Comparison of ENCODE assay signal across 25 cellular contexts in the genomic region with DNA sequence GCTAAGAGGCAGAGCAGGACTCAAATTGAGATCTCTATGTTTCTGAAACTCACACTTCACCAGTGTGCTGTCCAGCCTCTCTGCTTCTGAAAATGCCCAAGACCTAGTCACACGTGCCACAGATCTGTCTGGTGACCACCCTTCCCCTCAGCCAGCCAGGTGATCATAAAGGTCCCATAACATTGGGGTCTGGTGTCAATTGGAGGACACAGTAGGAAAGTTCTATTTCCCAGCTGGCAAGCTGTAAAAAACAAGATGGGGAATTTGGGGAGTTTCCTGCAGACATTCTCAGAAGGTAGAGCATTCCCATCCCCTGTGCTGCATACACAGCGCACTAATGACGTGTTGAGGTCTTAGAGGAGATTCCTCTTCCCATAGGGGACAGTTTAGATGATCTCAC. TPM values are rescaled to one million over a fixed set of nuclear protein-coding genes. Genes with fewer than 3 reads are reported as not detected.
A peak's percentile ranks its signal among the peaks of the same experiment; 100 is the strongest.
DNase-seq lines count a peak whose midpoint lies in the region; ATAC-seq, FAIRE-seq and TF ChIP-seq lines count a peak whose summit lies in the region.
"Had no signal": no experiment of that assay in that cellular context is flagged by ENCODE, and none has a peak within 500 bp of the region (broad histone marks: within the 10 kb centered on the region; RNA-seq: fewer than 3 reads in every experiment).

No MANE protein-coding gene starts in this region.

- WGBS in A549 (ENCODE audit: missing lambda C conversion rate): 58% methylated on average over 3 of the region's 3 CpGs
- whole genome bisulfite sequencing in pancreas, 2 donors: 60 to 66% methylated on average over 3 of the region's 3 CpGs

- H3K27me3 Mint-ChIP-seq in activated CD4-positive, alpha-beta T cell treated with anti-CD3 and anti-CD28 coated beads for 36 hours: no peaks in the 10 kb centered on the region
- H3K27me3 Mint-ChIP-seq in memory B cell: no peaks in the 10 kb centered on the region
- H3K27me3 Mint-ChIP-seq: activated B cell treated with CpG ODN at 0.5 μM for 24 hours; CD4-positive, alpha-beta memory T cell had no signal

- DNase-seq in activated CD4-positive, alpha-beta T cell treated with anti-CD3 and anti-CD28 coated beads for 36 hours: peak; percentile 29
- DNase-seq in activated CD4-positive, alpha-beta T cell treated with anti-CD3 and anti-CD28 coated beads for 1 hour: no peak
- DNase-seq in A549 (ENCODE audit: low read depth in 1 of 2, low spot score in 1 of 2) (no peak), memory B cell (ENCODE audit: low spot score in 2 of 2) (no peak), pancreas (no peak), left lung (no peak)
- DNase-seq: activated B cell treated with CpG ODN at 0.5 μM for 24 hours; CD4-positive, alpha-beta memory T cell; cerebellar nuclear complex; dorsolateral prefrontal cortex; H9; left colon; mesendoderm; NCI-H2029 treated with DMSO at 0.1 percent for 48 hours; NCI-H69; SHP77; SW 1271; tibial artery had no signal

- no peak overlapping the region for H3K4me3 Mint-ChIP-seq in activated CD4-positive, alpha-beta T cell treated with anti-CD3 and anti-CD28 coated beads for 36 hours
- H3K4me3 Mint-ChIP-seq in memory B cell: no peak overlapping the region
- H3K4me3 Mint-ChIP-seq: activated B cell treated with CpG ODN at 0.5 μM for 24 hours; CD4-positive, alpha-beta memory T cell; H9 had no signal

- POLR2A ChIA-PET in activated CD4-positive, alpha-beta T cell treated with anti-CD3 and anti-CD28 coated beads for 36 hours (lab: Charles Lee): interaction anchor here (1.7 kb wide), 1 partner anchor 211 kb away, joined by 3 read pairs; no protein-coding TSS in a partner anchor
- POLR2A ChIA-PET in A549 (lab: Yijun Ruan, JAX): no interaction called here

- H3K9me3 ChIP-seq in A549 (no peaks in the 10 kb centered on the region), pancreas (no peaks in the 10 kb centered on the region), left lung (no peaks in the 10 kb centered on the region)
- H3K9me3 ChIP-seq: neutrophil, tibial artery had no signal

- TF ChIP-seq CTCF in A549 (IDR thresholded peaks at IDR 0.05) (no peak), pancreas (IDR thresholded peaks at IDR 0.05) (no peak), left lung (IDR thresholded peaks at IDR 0.05) (no peak)

- peaks cover 69% of the 10 kb centered on the region for H3K4me1 Mint-ChIP-seq in activated CD4-positive, alpha-beta T cell treated with anti-CD3 and anti-CD28 coated beads for 36 hours
- peaks cover 7% of the 10 kb centered on the region for H3K4me1 Mint-ChIP-seq in memory B cell
- H3K4me1 Mint-ChIP-seq: H9 had no signal

- peak overlapping the region; percentile 60 for H3K27ac Mint-ChIP-seq in activated CD4-positive, alpha-beta T cell treated with anti-CD3 and anti-CD28 coated beads for 36 hours
- peak overlapping the region; percentile 38 for H3K27ac Mint-ChIP-seq in memory B cell
- H3K27ac Mint-ChIP-seq: activated B cell treated with CpG ODN at 0.5 μM for 24 hours, H9, progenitor cell of endocrine pancreas had no signal

- no peak overlapping the region for H3K27ac ChIP-seq in A549
- no peak overlapping the region for H3K27ac ChIP-seq in pancreas
- H3K27ac ChIP-seq in left lung: no peak overlapping the region
- H3K27ac ChIP-seq: dorsolateral prefrontal cortex, neutrophil, tibial artery had no signal

- peaks cover 10% of the 10 kb centered on the region for H3K36me3 Mint-ChIP-seq in activated CD4-positive, alpha-beta T cell treated with anti-CD3 and anti-CD28 coated beads for 36 hours (ENCODE audit: low read depth)
- peaks cover 8% of the 10 kb centered on the region for H3K36me3 Mint-ChIP-seq in memory B cell

- CTCF ChIA-PET in activated CD4-positive, alpha-beta T cell treated with anti-CD3 and anti-CD28 coated beads for 36 hours (lab: Charles Lee): interaction anchor here (0.6 to 4.2 kb wide), 3 partner anchors 134 to 270 kb away, joined by 3 to 29 read pairs (median 4); partner anchors contain the start of gene PIGV
- CTCF ChIA-PET in A549 (lab: Yijun Ruan, JAX): interaction anchor here (1.2 to 1.7 kb wide), 2 partner anchors 22 to 209 kb away, joined by 3 to 4 read pairs; no protein-coding TSS in a partner anchor

- no peaks in the 10 kb centered on the region for H3K9me3 Mint-ChIP-seq in activated CD4-positive, alpha-beta T cell treated with anti-CD3 and anti-CD28 coated beads for 36 hours (ENCODE audit: low read depth)
- H3K9me3 Mint-ChIP-seq in memory B cell: no peaks in the 10 kb centered on the region
- H3K9me3 Mint-ChIP-seq: activated B cell treated with CpG ODN at 0.5 μM for 24 hours; CD4-positive, alpha-beta memory T cell; H9 had no signal

- no peak overlapping the region for H3K4me3 ChIP-seq in A549
- H3K4me3 ChIP-seq in pancreas: no peak overlapping the region
- no peak overlapping the region for H3K4me3 ChIP-seq in left lung
- H3K4me3 ChIP-seq: dorsolateral prefrontal cortex, K562, tibial artery had no signal

- TF ChIP-seq POLR2A in A549 (IDR thresholded peaks at IDR 0.05; ENCODE audit: low read length): no peak

- TF ChIP-seq EP300 in A549 (IDR thresholded peaks at IDR 0.05) (no peak), Ishikawa (IDR thresholded peaks at IDR 0.05; ENCODE audit: borderline replicate concordance) (no peak)

- intact Hi-C loops in activated CD4-positive, alpha-beta T cell treated with anti-CD3 and anti-CD28 coated beads for 36 hours (cut with DNase I, micrococcal nuclease): loop anchor here (1.0 to 5.0 kb wide), 5 partner anchors 19 to 302 kb away; no protein-coding TSS in a partner anchor
- intact Hi-C loops in pancreas (cut with DNase I): no loop called here
- intact Hi-C loops in left lung (cut with DNase I): no loop called here

- H3K27me3 ChIP-seq in pancreas (no peaks in the 10 kb centered on the region), left lung (no peaks in the 10 kb centered on the region)
- H3K27me3 ChIP-seq: dorsolateral prefrontal cortex, neutrophil had no signal

- no peak for TF ChIP-seq RAD21 in A549 (conservative IDR thresholded peaks at IDR 0.05 in 1 of 2, IDR thresholded peaks at IDR 0.05 in 1 of 2)
- no peak for TF ChIP-seq RAD21 in Ishikawa (IDR thresholded peaks at IDR 0.05; ENCODE audit: low read depth)

- no peak overlapping the region for H3K4me2 ChIP-seq in A549

- no peaks in the 10 kb centered on the region for H3K4me1 ChIP-seq in A549
- H3K4me1 ChIP-seq in pancreas: no peaks in the 10 kb centered on the region
- H3K4me1 ChIP-seq in left lung: peaks cover 0 to 39% of the 10 kb centered on the region in 2 donors
- H3K4me1 ChIP-seq: tibial artery had no signal

- H3K36me3 ChIP-seq in pancreas: peaks cover 0 to 1% (median 0%) of the 10 kb centered on the region in 3 donors
- peaks cover 0 to 17% of the 10 kb centered on the region in 2 donors for H3K36me3 ChIP-seq in left lung

- FAIRE-seq in A549 (lab: Jason Lieb, UNC) (no peak), pancreas (lab: Jason Lieb, UNC) (no peak)
- FAIRE-seq: frontal cortex, K562 had no signal

- ATAC-seq in activated CD4-positive, alpha-beta T cell treated with anti-CD3 and anti-CD28 coated beads for 36 hours: no peak
- ATAC-seq in A549 (no peak), memory B cell (ENCODE audit: low read depth) (no peak), pancreas (no peak), left lung (no peak), GM19351 (IDR thresholded peaks at IDR 0.05; ENCODE audit: unreplicated experiment) (no peak)
- ATAC-seq: K562, left colon, Panc1 had no signal

TF ChIP-seq in Ishikawa, 13 proteins besides CTCF, POLR2A, EP300 and RAD21:
- TF ChIP-seq REST (IDR thresholded peaks at IDR 0.05; ENCODE audit: low read depth) (peak; percentile 51; the same call in 1 of the 2 replicates), TAF1 (IDR thresholded peaks at IDR 0.05; ENCODE audit: low read depth) (no peak)
TF ChIP-seq in Ishikawa: peak in this region for 1.

RNA-seq across cellular contexts. Expression of gene RPS6KA1, which starts 50.1 kb away (rescaled TPM):
- total RNA-seq in activated CD4-positive, alpha-beta T cell treated with anti-CD3 and anti-CD28 coated beads for 36 hours: 100 to 1,000 TPM; 116 to 160 TPM
- 9.8 and 11.8 TPM in 2 replicates for polyA plus RNA-seq in A549 (2011; rRNA removed)
- 13.7 and 16.5 TPM in 2 replicates for polyA plus RNA-seq in A549 (2012; cell fraction: cytosol; rRNA removed)
- 17.6 and 18.5 TPM in 2 replicates for polyA plus RNA-seq in A549 (2012; cell fraction: nucleus; rRNA removed)
- polyA plus RNA-seq in A549 (2017; fragmentation: RNase III; extraction: RNeasy Plus Mini Kit Qiagen cat#74134 plus additional on column Dnase treatment): 12.4 to 14.1 TPM (median 12.7 TPM) in 3 replicates
- polyA minus RNA-seq in A549 (2011; rRNA and poly(A)+ RNA removed): 24.0 and 26.2 TPM in 2 replicates
- 10 to 100 TPM; 16.9 to 32.2 (median 20.0) TPM for total RNA-seq in pancreas
- polyA plus RNA-seq in pancreas: 10 to 100 TPM; 13.6 to 13.7 TPM
- 100 to 1,000 TPM in 1 of 2 donors, 10 to 100 TPM in 1; 85.6 to 104 TPM for total RNA-seq in left lung

Comparison
In these comparisons a context has a peak if more than half of its experiments do, and no peak if none do; other contexts are left out.
1. intact Hi-C loops: an anchor here in activated CD4-positive, alpha-beta T cell treated with anti-CD3 and anti-CD28 coated beads for 36 hours (1.0 to 5.0 kb wide); none called in pancreas and left lung.